8 cellular contexts compared by ENCODE assay signal in genomic region chr1:236524892-236525179, GRCh38. TPM values are rescaled to one million over a fixed set of nuclear protein-coding genes. Genes with fewer than 3 reads are reported as not detected.
DNase-seq lines count a peak whose midpoint lies in the region; ATAC-seq and TF ChIP-seq lines count a peak whose summit lies in the region.

No MANE protein-coding gene starts in this region.

- intact Hi-C loops in breast epithelium (cut with DNase I; ENCODE audit: low total_unique reads), result no loop called here
- intact Hi-C loops in natural killer cell (cut with micrococcal nuclease), result loop anchor here (1.0 to 2.0 kb wide), 2 partner anchors 108 to 244 kb away; partner anchors contain the start of gene ERO1B

- peak overlapping the region; percentile 97 to 98 for H3K27ac Mint-ChIP-seq in natural killer cell

- 62% methylated on average over 2 of the region's 3 CpGs for WGBS in HUES64

- no peaks in the 10 kb centered on the region for H3K4me1 ChIP-seq in ES-I3 (ENCODE audit: insufficient read depth, low read length)
- peaks cover 6% of the 10 kb centered on the region; the same call in 1 of the 2 replicates for H3K4me1 ChIP-seq in HUES64 (ENCODE audit: insufficient read depth, low read length)
- no peaks in the 10 kb centered on the region for H3K4me1 ChIP-seq in breast epithelium

- no peak for DNase-seq in breast epithelium (ENCODE audit: low spot score in 2 of 2)
- no peak for DNase-seq in natural killer cell
- DNase-seq in dermis blood vessel endothelial cell, result no peak
- no peak for DNase-seq in RKO (ENCODE audit: low spot score)
- DNase-seq in kidney glomerular epithelial cell (lab: John Stamatoyannopoulos, UW), result no peak

- peaks cover 0 to 9% of the 10 kb centered on the region in 2 donors for H3K27me3 Mint-ChIP-seq in natural killer cell (ENCODE audit: low read depth in 2 of 2)

- TF ChIP-seq CTCF in breast epithelium (IDR thresholded peaks at IDR 0.05) (no peak), natural killer cell (IDR thresholded peaks at IDR 0.05) (no peak)

- peak overlapping the region; percentile 99 for H3K4me3 Mint-ChIP-seq in natural killer cell

- peaks cover 9 to 21% of the 10 kb centered on the region in 2 donors for H3K4me1 Mint-ChIP-seq in natural killer cell

- peak overlapping the region; percentile 80 for H3K9ac ChIP-seq in ES-I3 (ENCODE audit: low read depth, low read length)
- H3K9ac ChIP-seq in HUES64 (ENCODE audit: low read depth, low read length), result peak overlapping the region; percentile 57; the same call in 1 of the 2 replicates

- H3K9me3 ChIP-seq in ES-I3 (ENCODE audit: control insufficient read depth, insufficient read depth, low read length) (no peaks in the 10 kb centered on the region), HUES64 (ENCODE audit: insufficient read depth, low read depth, low read length) (no peaks in the 10 kb centered on the region), breast epithelium (no peaks in the 10 kb centered on the region)

- peaks cover 12% of the 10 kb centered on the region for H3K36me3 Mint-ChIP-seq in natural killer cell

- ATAC-seq in natural killer cell (peak in 1 of 3 donors; percentile 21), GM21576 (IDR thresholded peaks at IDR 0.05; ENCODE audit: unreplicated experiment) (no peak)

- H3K27ac ChIP-seq in HUES64 (ENCODE audit: low read depth, low read length), result no peak overlapping the region
- peak overlapping the region; percentile 89 to 97 for H3K27ac ChIP-seq in breast epithelium

- H3K4me3 ChIP-seq in HUES64 (ENCODE audit: low read length), result peak overlapping the region; percentile 67
- H3K4me3 ChIP-seq in breast epithelium, result peak overlapping the region; percentile 90 to 95 (median 94)

- no peak for TF ChIP-seq POLR2A in breast epithelium (IDR thresholded peaks at IDR 0.05)

- H3K36me3 ChIP-seq in ES-I3 (ENCODE audit: insufficient read depth, low read length) (no peaks in the 10 kb centered on the region; the same call in 1 of the 2 replicates), HUES64 (ENCODE audit: insufficient read depth, low read length) (no peaks in the 10 kb centered on the region), breast epithelium (no peaks in the 10 kb centered on the region)

- H3K27me3 ChIP-seq in HUES64 (ENCODE audit: insufficient read depth, low read length), result peaks cover 17% of the 10 kb centered on the region
- no peaks in the 10 kb centered on the region for H3K27me3 ChIP-seq in breast epithelium

- H3K9me3 Mint-ChIP-seq in natural killer cell, result no peaks in the 10 kb centered on the region

RNA-seq across cellular contexts. Expression of gene LGALS8, which starts 1.1 kb away (rescaled TPM):
- polyA plus RNA-seq in HUES64 (2013, experiment 1 of 2), result 10.3 TPM
- polyA plus RNA-seq in HUES64 (2013, experiment 2 of 2), result 14.0 TPM
- total RNA-seq in breast epithelium (100 to 1,000 TPM in 1 of 3 donors, 10 to 100 TPM in 2; 70.2 to 119 (median 96.4) TPM), natural killer cell (100 to 1,000 TPM in 2 of 3 donors, 10 to 100 TPM in 1; 90.5 to 129 (median 114) TPM), dermis blood vessel endothelial cell (132 and 140 TPM in 2 replicates)
